In genomic region chr19:42396542-42397314, GRCh38 we compare ENCODE assay signal across 1 cellular context.
A peak's percentile ranks its signal among the peaks of the same experiment; 100 is the strongest.
TF ChIP-seq lines count a peak whose summit lies in the region.

No MANE protein-coding gene starts in this region.

TF ChIP-seq in WTC11, 78 proteins besides CTCF, POLR2A, EP300 and RAD21 (continued from another document and continues in another):
- TF ChIP-seq OVOL2 (CRISPR knock-in tag; IDR thresholded peaks at IDR 0.05; ENCODE audit: borderline replicate concordance) (no peak), USF1 (CRISPR knock-in tag; IDR thresholded peaks at IDR 0.05) (peak; percentile 36; the same call in 1 of the 2 replicates), ZNF219 (CRISPR knock-in tag; IDR thresholded peaks at IDR 0.05; ENCODE audit: borderline replicate concordance) (no peak), E2F5 (CRISPR knock-in tag; IDR thresholded peaks at IDR 0.05) (no peak), FOXP1 (CRISPR knock-in tag; IDR thresholded peaks at IDR 0.05; ENCODE audit: borderline replicate concordance) (no peak), JUN (CRISPR knock-in tag; IDR thresholded peaks at IDR 0.05) (no peak), ZNF317 (CRISPR knock-in tag; IDR thresholded peaks at IDR 0.05; ENCODE audit: borderline replicate concordance, low read depth) (no peak), MYBL2 (CRISPR knock-in tag; IDR thresholded peaks at IDR 0.05) (0 out of 2 replicates have a peak, but pooled peaks have one; percentile 41), ARID4B (CRISPR knock-in tag; IDR thresholded peaks at IDR 0.05; ENCODE audit: borderline replicate concordance) (peak; percentile 61; the same call in 1 of the 2 replicates), SP1 (CRISPR knock-in tag; conservative IDR thresholded peaks at IDR 0.05) (peak; percentile 92), SOX15 (CRISPR knock-in tag; IDR thresholded peaks at IDR 0.05) (no peak), GABPB1 (CRISPR knock-in tag; IDR thresholded peaks at IDR 0.05) (no peak), SMAD4 (CRISPR knock-in tag; IDR thresholded peaks at IDR 0.05) (no peak), ZNF532 (CRISPR knock-in tag; IDR thresholded peaks at IDR 0.05; ENCODE audit: borderline replicate concordance) (no peak), E2F4 (CRISPR knock-in tag; IDR thresholded peaks at IDR 0.05; ENCODE audit: borderline replicate concordance, low read depth) (no peak), GTF2I (CRISPR knock-in tag; conservative IDR thresholded peaks at IDR 0.05) (no peak), ZNF512 (CRISPR knock-in tag; IDR thresholded peaks at IDR 0.05; ENCODE audit: borderline replicate concordance) (no peak), STAT6 (CRISPR knock-in tag; conservative IDR thresholded peaks at IDR 0.05; ENCODE audit: low read depth) (no peak), RELA (CRISPR knock-in tag; IDR thresholded peaks at IDR 0.05; ENCODE audit: borderline replicate concordance) (no peak), ZNF281 (CRISPR knock-in tag; IDR thresholded peaks at IDR 0.05) (no peak), HMGA2 (CRISPR knock-in tag; IDR thresholded peaks at IDR 0.05) (no peak), CREM (CRISPR knock-in tag; IDR thresholded peaks at IDR 0.05) (peak; percentile 73; the same call in 1 of the 2 replicates), ZBTB43 (CRISPR knock-in tag; IDR thresholded peaks at IDR 0.05) (no peak), NR2C2 (CRISPR knock-in tag; IDR thresholded peaks at IDR 0.05) (no peak), ZSCAN18 (CRISPR knock-in tag; IDR thresholded peaks at IDR 0.05) (no peak), ETV6 (CRISPR knock-in tag; IDR thresholded peaks at IDR 0.05) (peak; percentile 56; the same call in 1 of the 2 replicates), ZNF671 (CRISPR knock-in tag; IDR thresholded peaks at IDR 0.05) (no peak), NFATC4 (CRISPR knock-in tag; IDR thresholded peaks at IDR 0.05) (no peak)
